Comparison of ENCODE assay signal across 9 cellular contexts in the genomic region with DNA sequence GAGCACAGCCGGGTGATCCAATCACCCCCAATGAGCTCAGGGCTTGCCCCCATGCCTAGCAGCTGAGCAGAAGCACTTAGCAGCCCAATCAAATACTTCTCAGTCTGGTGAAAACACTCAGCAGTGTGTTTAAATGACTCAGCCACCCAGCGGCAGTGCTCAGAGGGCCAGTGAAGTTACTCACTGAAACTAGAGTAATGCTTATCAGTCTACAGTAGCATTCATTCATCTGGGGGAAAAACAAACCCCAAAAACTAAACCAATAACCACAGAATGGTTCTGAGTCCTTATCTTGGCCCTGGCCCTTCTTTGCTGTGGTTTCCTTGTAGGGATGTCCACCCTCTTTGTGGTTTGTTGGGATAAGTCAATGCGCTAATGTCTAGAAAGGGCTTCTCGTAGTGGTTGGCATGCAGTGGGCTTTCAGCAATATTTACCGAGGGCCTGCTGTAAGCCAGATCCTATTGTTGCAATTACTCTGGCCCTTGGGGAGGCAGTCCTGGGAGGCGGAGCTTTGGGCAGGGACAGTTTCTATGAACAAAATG. TPM values are rescaled to one million over a fixed set of nuclear protein-coding genes. Genes with fewer than 3 reads are reported as not detected.
DNase-seq lines count a peak whose midpoint lies in the region; ATAC-seq, FAIRE-seq and TF ChIP-seq lines count a peak whose summit lies in the region.
"Had no signal": no experiment of that assay in that cellular context is flagged by ENCODE, and none has a peak within 500 bp of the region (broad histone marks: within the 10 kb centered on the region; RNA-seq: fewer than 3 reads in every experiment).

No MANE protein-coding gene starts in this region.

- DNase-seq in AG20443 (ENCODE audit: low spot score) (peak; percentile 87), RCC 7860 (ENCODE audit: low spot score) (peak; percentile 86), kidney epithelial cell (ENCODE audit: low read depth) (peak; percentile 37), ureter (ENCODE audit: low spot score) (no peak), iPS-NIHi7 (ENCODE audit: extremely low spot score) (no peak), NCI-H1417 (lab: John Stamatoyannopoulos, UW) (no peak)

- H3K36me3 ChIP-seq in kidney epithelial cell (ENCODE audit: control insufficient read depth, insufficient read depth, low read length) = no peaks in the 10 kb centered on the region
- H3K36me3 ChIP-seq: thoracic aorta had no signal

- peak; percentile 94 for ATAC-seq in GM18858 (IDR thresholded peaks at IDR 0.05; ENCODE audit: unreplicated experiment)
- peak; percentile 71 for ATAC-seq in HG02970 (IDR thresholded peaks at IDR 0.05; ENCODE audit: low FRiP score, unreplicated experiment)

- no peak overlapping the region for H3K4me3 ChIP-seq in kidney epithelial cell (ENCODE audit: low read depth, low read length)
- H3K4me3 ChIP-seq: thoracic aorta had no signal

- no peaks in the 10 kb centered on the region for H3K27me3 ChIP-seq in kidney epithelial cell (ENCODE audit: control insufficient read depth, insufficient read depth, low read length)

- FAIRE-seq in RCC 7860 (lab: Jason Lieb, UNC) = peak; percentile 92

- no peak for TF ChIP-seq CTCF in kidney epithelial cell (IDR thresholded peaks at IDR 0.05; ENCODE audit: insufficient read depth, low read length, poor library complexity, severe bottlenecking)

RNA-seq across cellular contexts. Expression of gene LHX2, which starts 43.2 kb away (rescaled TPM):
- not detected in 2 replicates for total RNA-seq in kidney epithelial cell
- not detected for total RNA-seq in ureter
- total RNA-seq: thoracic aorta had no signal

Comparison
In these comparisons a context has a peak if more than half of its experiments do, and no peak if none do; other contexts are left out.
1. DNase-seq: peak in AG20443 (single experiment), RCC 7860 (single experiment) and kidney epithelial cell (single experiment); none in ureter (single experiment), iPS-NIHi7 (single experiment) and NCI-H1417 (0 of 3).